15 cellular contexts compared by ENCODE assay signal in genomic region chr20:4894981-4895381, GRCh38.
DNase-seq lines count a peak whose midpoint lies in the region; ATAC-seq and TF ChIP-seq lines count a peak whose summit lies in the region.
"Had no signal": no experiment of that assay in that cellular context is flagged by ENCODE, and none has a peak within 500 bp of the region (broad histone marks: within the 10 kb centered on the region; RNA-seq: fewer than 3 reads in every experiment).

No MANE protein-coding gene starts in this region.

- no peak for ATAC-seq in activated naive CD4-positive, alpha-beta T cell treated with anti-CD3 and anti-CD28 coated beads, Interleukin-2, amount 50 U/mL, for 72 hours
- ATAC-seq in activated B cell treated with CpG ODN at 0.5 μM for 24 hours (ENCODE audit: low read depth) (peak; percentile 31), memory B cell (ENCODE audit: low read depth) (peak; percentile 73), HG03571 (IDR thresholded peaks at IDR 0.05; ENCODE audit: unreplicated experiment) (no peak), HG02798 (IDR thresholded peaks at IDR 0.05; ENCODE audit: poor library complexity, unreplicated experiment) (no peak)

- POLR2A ChIA-PET in activated B cell treated with CpG ODN at 0.5 μM for 24 hours (lab: Charles Lee) = no interaction called here

- H3K27me3 Mint-ChIP-seq in activated B cell treated with CpG ODN at 0.5 μM for 24 hours = no peaks in the 10 kb centered on the region
- H3K27me3 Mint-ChIP-seq in memory B cell = no peaks in the 10 kb centered on the region

- no peaks in the 10 kb centered on the region for H3K36me3 Mint-ChIP-seq in activated naive CD4-positive, alpha-beta T cell treated with anti-CD3 and anti-CD28 coated beads, Interleukin-2, amount 50 U/mL, for 72 hours
- H3K36me3 Mint-ChIP-seq in activated B cell treated with CpG ODN at 0.5 μM for 24 hours (ENCODE audit: low read depth) = peaks cover 78% of the 10 kb centered on the region
- peaks cover 29% of the 10 kb centered on the region for H3K36me3 Mint-ChIP-seq in memory B cell

- in situ Hi-C loops in ACHN (cut with HindIII; ENCODE audit: low pct_ligation_motif_present, low pct_unique_long_range_greater_than_20kb, low sequenced_read_pairs) = no loop called here

- H3K4me3 Mint-ChIP-seq in activated B cell treated with CpG ODN at 0.5 μM for 24 hours = no peak overlapping the region
- peak overlapping the region; percentile 52 for H3K4me3 Mint-ChIP-seq in memory B cell

- CTCF ChIA-PET in activated B cell treated with CpG ODN at 0.5 μM for 24 hours (lab: Charles Lee) = no interaction called here

- no peak for TF ChIP-seq CTCF in activated B cell treated with CpG ODN at 0.5 μM for 24 hours (IDR thresholded peaks at IDR 0.05)

- no peaks in the 10 kb centered on the region for H3K9me3 Mint-ChIP-seq in activated naive CD4-positive, alpha-beta T cell treated with anti-CD3 and anti-CD28 coated beads, Interleukin-2, amount 50 U/mL, for 72 hours
- no peaks in the 10 kb centered on the region for H3K9me3 Mint-ChIP-seq in activated B cell treated with CpG ODN at 0.5 μM for 24 hours
- H3K9me3 Mint-ChIP-seq in memory B cell = no peaks in the 10 kb centered on the region

- H3K27ac Mint-ChIP-seq in activated naive CD4-positive, alpha-beta T cell treated with anti-CD3 and anti-CD28 coated beads, Interleukin-2, amount 50 U/mL, for 72 hours = peak overlapping the region; percentile 6 to 38
- H3K27ac Mint-ChIP-seq in activated B cell treated with CpG ODN at 0.5 μM for 24 hours (peak overlapping the region; percentile 51), memory B cell (peak overlapping the region; percentile 81)

- intact Hi-C loops in activated B cell treated with CpG ODN at 0.5 μM for 24 hours (cut with micrococcal nuclease) = loop anchor here (5.0 kb wide), 2 partner anchors 42 to 57 kb away; no protein-coding TSS in a partner anchor

- no peak for DNase-seq in activated naive CD4-positive, alpha-beta T cell treated with anti-CD3 and anti-CD28 coated beads, Interleukin-2, amount 50 U/mL, for 72 hours (ENCODE audit: low spot score in 2 of 2)
- no peak for DNase-seq in activated naive CD4-positive, alpha-beta T cell (lab: John Stamatoyannopoulos, UW)
- DNase-seq in activated B cell treated with CpG ODN at 0.5 μM for 24 hours (no peak), memory B cell (ENCODE audit: low spot score in 2 of 2) (no peak), HUDEP-2 (lab: John Stamatoyannopoulos, UW; ENCODE audit: unreplicated experiment in 76 of 76) (no peak), ACHN (no peak)
- DNase-seq: activated naive CD4-positive, alpha-beta T cell treated with anti-CD3 and anti-CD28 coated beads, Interleukin-2, amount 50 U/mL, for 16 hours; DMS53; H7; heart left ventricle; NCI-H1092; NCI-H446 treated with DMSO at 0.1 percent for 48 hours; Peyer's patch had no signal

- peaks cover 31% of the 10 kb centered on the region for H3K4me1 Mint-ChIP-seq in activated B cell treated with CpG ODN at 0.5 μM for 24 hours
- H3K4me1 Mint-ChIP-seq in memory B cell = peaks cover 35% of the 10 kb centered on the region

Comparison
In these comparisons a context has a peak if more than half of its experiments do, and no peak if none do; other contexts are left out.
1. ATAC-seq: peak in activated B cell treated with CpG ODN at 0.5 μM for 24 hours (single experiment) and memory B cell (single experiment); none in activated naive CD4-positive, alpha-beta T cell treated with anti-CD3 and anti-CD28 coated beads, Interleukin-2, amount 50 U/mL, for 72 hours (0 of 2), HG03571 (single experiment) and HG02798 (single experiment).
2. H3K27ac Mint-ChIP-seq: peak in every context shown above with its lines; median percentile 81 in memory B cell; 51 in activated B cell treated with CpG ODN at 0.5 μM for 24 hours; 22 in activated naive CD4-positive, alpha-beta T cell treated with anti-CD3 and anti-CD28 coated beads, Interleukin-2, amount 50 U/mL, for 72 hours.